1 cellular context compared by ENCODE assay signal in genomic region chr20:49786671-49787370, GRCh38.
TF ChIP-seq lines count a peak whose summit lies in the region.

No MANE protein-coding gene starts in this region.

TF ChIP-seq in GM23338, 12 proteins besides CTCF, POLR2A, EP300 and RAD21 (continued from another document):
- no peak for TF ChIP-seq ZNF462 (CRISPR knock-in tag; IDR thresholded peaks at IDR 0.05)
- TF ChIP-seq EZH2 (IDR thresholded peaks at IDR 0.05; ENCODE audit: low read depth, unreplicated experiment): no peak
- no peak for TF ChIP-seq ZNF331 (CRISPR knock-in tag; IDR thresholded peaks at IDR 0.05; ENCODE audit: low read depth)
